Comparison of ENCODE assay signal across 19 cellular contexts in the genomic region with DNA sequence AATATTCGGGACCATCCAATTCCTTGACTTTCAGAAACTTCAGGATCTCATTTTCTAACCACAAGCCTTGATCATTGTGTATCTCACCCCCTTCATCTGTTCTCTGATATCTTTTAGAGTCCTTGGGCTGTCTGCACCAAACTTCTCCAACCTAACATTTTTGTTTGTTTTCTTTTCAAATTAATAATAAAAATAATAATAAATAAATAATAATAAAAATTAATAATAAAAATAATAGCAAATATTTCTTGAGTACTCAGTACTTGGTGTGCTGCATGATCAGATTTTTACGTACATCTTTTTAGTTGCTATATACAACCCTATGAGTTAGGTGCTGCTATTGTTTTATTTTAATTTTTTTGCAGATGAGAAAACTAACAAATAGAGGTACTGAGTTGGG.
DNase-seq lines count a peak whose midpoint lies in the region; ATAC-seq and TF ChIP-seq lines count a peak whose summit lies in the region.
"Had no signal": no experiment of that assay in that cellular context is flagged by ENCODE, and none has a peak within 500 bp of the region (broad histone marks: within the 10 kb centered on the region; RNA-seq: fewer than 3 reads in every experiment).

No MANE protein-coding gene starts in this region.

- dilution Hi-C loops in mammary epithelial cell (cut with HindIII; ENCODE audit: low sequenced_read_pairs) = no loop called here

- H3K4me1 ChIP-seq in breast epithelium (peaks cover 6 to 27% of the 10 kb centered on the region in 2 donors), mammary epithelial cell (ENCODE audit: insufficient read depth, low read length) (no peaks in the 10 kb centered on the region), skeletal muscle tissue (ENCODE audit: control insufficient read depth in 3 of 3, insufficient read depth in 3 of 3, low read length in 3 of 3) (peaks cover 12 to 24% (median 19%) of the 10 kb centered on the region in 3 donors), tibial artery (peaks cover 0 to 40% (median 31%) of the 10 kb centered on the region in 4 donors), esophagus squamous epithelium (no peaks in the 10 kb centered on the region)
- H3K4me1 ChIP-seq: BLaER1, Caco-2 had no signal

- H3K9ac ChIP-seq in mammary epithelial cell (ENCODE audit: insufficient read depth, low read length) (no peak overlapping the region), skeletal muscle tissue (ENCODE audit: low read depth in 1 of 3, low read length in 3 of 3) (no peak overlapping the region)
- H3K9ac ChIP-seq: BLaER1 had no signal

- ATAC-seq in GM21381 (IDR thresholded peaks at IDR 0.05; ENCODE audit: unreplicated experiment) = no peak
- ATAC-seq in HG02840 (IDR thresholded peaks at IDR 0.05; ENCODE audit: low FRiP score, unreplicated experiment) = no peak
- ATAC-seq: CD8-positive, alpha-beta T cell; GM23338; HCT116 had no signal

- no peaks in the 10 kb centered on the region for H4K20me1 ChIP-seq in mammary epithelial cell (ENCODE audit: insufficient read depth, low read length)
- H4K20me1 ChIP-seq: BLaER1 had no signal

- TF ChIP-seq CTCF in breast epithelium (IDR thresholded peaks at IDR 0.05) = no peak
- TF ChIP-seq CTCF in mammary epithelial cell (conservative IDR thresholded peaks at IDR 0.05 in 1 of 2, IDR thresholded peaks at IDR 0.05 in 1 of 2; ENCODE audit: extremely low read depth in 1 of 2, insufficient read depth in 1 of 2, low read depth in 1 of 2, low read length in 2 of 2) = no peak
- no peak for TF ChIP-seq CTCF in tibial artery (IDR thresholded peaks at IDR 0.05)
- no peak for TF ChIP-seq CTCF in esophagus squamous epithelium (IDR thresholded peaks at IDR 0.05)

- no peaks in the 10 kb centered on the region for H3K36me3 ChIP-seq in breast epithelium
- no peaks in the 10 kb centered on the region for H3K36me3 ChIP-seq in mammary epithelial cell (ENCODE audit: insufficient read depth, low read length)
- H3K36me3 ChIP-seq in skeletal muscle tissue (ENCODE audit: control insufficient read depth in 3 of 3, insufficient read depth in 3 of 3, low read length in 3 of 3) = no peaks in the 10 kb centered on the region
- no peaks in the 10 kb centered on the region for H3K36me3 ChIP-seq in tibial artery
- H3K36me3 ChIP-seq in esophagus squamous epithelium = no peaks in the 10 kb centered on the region
- H3K36me3 ChIP-seq: BLaER1 had no signal

- no peak overlapping the region for H3K4me2 ChIP-seq in mammary epithelial cell (ENCODE audit: insufficient read depth, low read depth, low read length)
- H3K4me2 ChIP-seq: BLaER1, GM23338 had no signal

- WGBS in mammary epithelial cell (ENCODE audit: low coverage, missing lambda C conversion rate) = 95% methylated on average over 2 of the region's 2 CpGs
- WGBS in esophagus squamous epithelium, 2 donors = 92 to 98% methylated on average over 2 of the region's 2 CpGs

- DNase-seq in breast epithelium (ENCODE audit: low spot score in 2 of 2) (no peak), mammary epithelial cell (no peak), tibial artery (no peak), T-helper 9 cell (no peak), esophagus squamous epithelium (lab: John Stamatoyannopoulos, UW) (no peak)
- DNase-seq: Caco-2; CD4-positive, CD25-positive, alpha-beta regulatory T cell; CD8-positive, alpha-beta T cell; DMS153; DND-41; H9 had no signal

- H3K9me3 ChIP-seq in breast epithelium (no peaks in the 10 kb centered on the region), mammary epithelial cell (replicated peaks; ENCODE audit: insufficient read depth, low read length) (no peaks in the 10 kb centered on the region), skeletal muscle tissue (ENCODE audit: control insufficient read depth in 3 of 3, low read length in 3 of 3) (no peaks in the 10 kb centered on the region), tibial artery (no peaks in the 10 kb centered on the region), esophagus squamous epithelium (no peaks in the 10 kb centered on the region)
- H3K9me3 ChIP-seq: BLaER1, Caco-2 had no signal

- CTCF ChIA-PET in mammary epithelial cell (lab: Charles Lee; ENCODE audit: low non-redundant PET) = no interaction called here

- no peak overlapping the region for H2AFZ ChIP-seq in mammary epithelial cell (ENCODE audit: low read depth, low read length)
- H2AFZ ChIP-seq: GM23338 had no signal

- BruUV-seq in mammary epithelial cell (replicated peaks; lab: Mats Ljungman, UMichigan) = no TSS peak

- TF ChIP-seq POLR2A in breast epithelium (IDR thresholded peaks at IDR 0.05) (no peak), esophagus squamous epithelium (IDR thresholded peaks at IDR 0.05) (no peak)

- peak overlapping the region; percentile 91 to 98 for H3K27ac ChIP-seq in breast epithelium
- no peak overlapping the region for H3K27ac ChIP-seq in mammary epithelial cell (ENCODE audit: insufficient read depth, low read depth, low read length)
- H3K27ac ChIP-seq in skeletal muscle tissue (ENCODE audit: low read depth, low read length) = peak overlapping the region; percentile 97
- H3K27ac ChIP-seq in tibial artery = peak overlapping the region; percentile 86 to 91
- H3K27ac ChIP-seq in esophagus squamous epithelium = no peak overlapping the region
- H3K27ac ChIP-seq: 22Rv1, BLaER1, C4-2B had no signal

- H3K27me3 ChIP-seq in breast epithelium (no peaks in the 10 kb centered on the region), mammary epithelial cell (ENCODE audit: insufficient read depth, low read length) (peaks cover 2% of the 10 kb centered on the region), skeletal muscle tissue (ENCODE audit: control insufficient read depth in 3 of 3, insufficient read depth in 3 of 3, low read length in 3 of 3) (no peaks in the 10 kb centered on the region), tibial artery (no peaks in the 10 kb centered on the region), esophagus squamous epithelium (no peaks in the 10 kb centered on the region)
- H3K27me3 ChIP-seq: BLaER1 had no signal

- intact Hi-C loops in breast epithelium (cut with DNase I; ENCODE audit: low total_unique reads) = no loop called here
- intact Hi-C loops in mammary epithelial cell (cut with micrococcal nuclease) = no loop called here
- intact Hi-C loops in tibial artery (cut with DNase I; ENCODE audit: low total_unique reads) = no loop called here
- intact Hi-C loops in esophagus squamous epithelium (cut with DNase I) = no loop called here

- H3K79me2 ChIP-seq in mammary epithelial cell (ENCODE audit: insufficient read depth, low read length) = no peaks in the 10 kb centered on the region

- in situ Hi-C loops in mammary epithelial cell (cut with MboI; ENCODE audit: low sequenced_read_pairs in 2 of 2) = no loop called here

- no peak overlapping the region for H3K4me3 ChIP-seq in breast epithelium
- no peak overlapping the region for H3K4me3 ChIP-seq in mammary epithelial cell (replicated peaks in 1 of 3; ENCODE audit: insufficient read depth in 1 of 3, low read depth in 2 of 3, low read length in 3 of 3)
- peak overlapping the region in 1 of 3 donors; percentile 57 for H3K4me3 ChIP-seq in skeletal muscle tissue (ENCODE audit: low read length in 3 of 3)
- H3K4me3 ChIP-seq in tibial artery = no peak overlapping the region
- no peak overlapping the region for H3K4me3 ChIP-seq in esophagus squamous epithelium
- H3K4me3 ChIP-seq: BLaER1, GM23338 had no signal

Comparison
In these comparisons a context has a peak if more than half of its experiments do, and no peak if none do; other contexts are left out.
1. H3K27ac ChIP-seq: peak in breast epithelium (2 of 2), skeletal muscle tissue (single experiment) and tibial artery (2 of 2); none in mammary epithelial cell (single experiment) and esophagus squamous epithelium (0 of 4).